In genomic region chr9:128369024-128369706, GRCh38 we compare ENCODE assay signal across 3 cellular contexts.
A peak's percentile ranks its signal among the peaks of the same experiment; 100 is the strongest.
TF ChIP-seq lines count a peak whose summit lies in the region.

No MANE protein-coding gene starts in this region.

TF ChIP-seq in IMR-90, 13 proteins besides CTCF, POLR2A, EP300 and RAD21:
- TF ChIP-seq MXI1 (IDR thresholded peaks at IDR 0.05; ENCODE audit: borderline replicate concordance, low read depth, low read length), result no peak
- no peak for TF ChIP-seq NFE2L2 (IDR thresholded peaks at IDR 0.05; ENCODE audit: low read depth, low read length)
- no peak for TF ChIP-seq RFX5 (IDR thresholded peaks at IDR 0.05; ENCODE audit: low read depth, low read length)
- no peak for TF ChIP-seq SMC3 (IDR thresholded peaks at IDR 0.05; ENCODE audit: low read depth, low read length)
- TF ChIP-seq ELK1 (IDR thresholded peaks at IDR 0.05; ENCODE audit: borderline replicate concordance, low read depth, low read length), result no peak
- no peak for TF ChIP-seq MAFK (IDR thresholded peaks at IDR 0.05; ENCODE audit: low read depth, low read length)
- no peak for TF ChIP-seq FOS (IDR thresholded peaks at IDR 0.05; ENCODE audit: low read depth, low read length)
- no peak for TF ChIP-seq USF2 (IDR thresholded peaks at IDR 0.05; ENCODE audit: low read depth, low read length)
- TF ChIP-seq CHD1 (IDR thresholded peaks at IDR 0.05; ENCODE audit: low read depth, low read length), result no peak
- no peak for TF ChIP-seq RCOR1 (IDR thresholded peaks at IDR 0.05; ENCODE audit: insufficient replicate concordance, low read length)
- TF ChIP-seq CEBPB (IDR thresholded peaks at IDR 0.05; ENCODE audit: low read depth, low read length), result no peak
- TF ChIP-seq BHLHE40 (IDR thresholded peaks at IDR 0.05; ENCODE audit: low read depth, low read length), result no peak
- TF ChIP-seq MAZ (IDR thresholded peaks at IDR 0.05; ENCODE audit: borderline replicate concordance, low read depth, low read length), result no peak

TF ChIP-seq in K562, 482 proteins besides CTCF, POLR2A, EP300 and RAD21:
- TF ChIP-seq TBL1XR1 (IDR thresholded peaks at IDR 0.05; ENCODE audit: low read length in 2 of 2), result no peak
- 0 out of 2 replicates have a peak, but pooled peaks have one; percentile 28 for TF ChIP-seq BCOR (IDR thresholded peaks at IDR 0.05)
- no peak for TF ChIP-seq ZNF165 (CRISPR knock-in tag; IDR thresholded peaks at IDR 0.05; ENCODE audit: borderline replicate concordance)
- no peak for TF ChIP-seq CEBPG (CRISPR knock-in tag; IDR thresholded peaks at IDR 0.05)
- TF ChIP-seq CEBPG (tag; conservative IDR thresholded peaks at IDR 0.05 in 1 of 2, IDR thresholded peaks at IDR 0.05 in 1 of 2), result peak in 1 of 2 experiments; percentile 54; a peak in 2 of 4 replicates
- peak; percentile 65 for TF ChIP-seq ATF3 (IDR thresholded peaks at IDR 0.05)
- no peak for TF ChIP-seq ATF3 (CRISPR knock-in tag; conservative IDR thresholded peaks at IDR 0.05)
- TF ChIP-seq ILF3 (IDR thresholded peaks at IDR 0.05; ENCODE audit: borderline replicate concordance), result no peak
- 0 out of 2 replicates have a peak, but pooled peaks have one; percentile 32 for TF ChIP-seq IRF9 (tag; IDR thresholded peaks at IDR 0.05)
- no peak for TF ChIP-seq RBM17 (IDR thresholded peaks at IDR 0.05; ENCODE audit: borderline replicate concordance, low read depth, low read length)
- no peak for TF ChIP-seq FOXJ3 (CRISPR knock-in tag; IDR thresholded peaks at IDR 0.05)

TF ChIP-seq in SK-N-SH treated with all-trans-retinoic acid at 6 μM for 48 hours, 23 proteins besides CTCF, POLR2A, EP300 and RAD21:
- TF ChIP-seq ZNF70 (CRISPR knock-in tag; IDR thresholded peaks at IDR 0.05) (no peak), BACH2 (CRISPR knock-in tag; IDR thresholded peaks at IDR 0.05; ENCODE audit: borderline replicate concordance) (no peak), OSR1 (CRISPR knock-in tag; IDR thresholded peaks at IDR 0.05) (no peak), ESRRG (CRISPR knock-in tag; IDR thresholded peaks at IDR 0.05) (no peak)
TF ChIP-seq in SK-N-SH treated with all-trans-retinoic acid at 6 μM for 48 hours: peak in this region for 0.
